9 cellular contexts compared by ENCODE assay signal in genomic region chr6:32972353-32973143, GRCh38. TPM values are rescaled to one million over a fixed set of nuclear protein-coding genes. Genes with fewer than 3 reads are reported as not detected.
DNase-seq lines count a peak whose midpoint lies in the region; ATAC-seq, FAIRE-seq and TF ChIP-seq lines count a peak whose summit lies in the region.
"Had no signal": no experiment of that assay in that cellular context is flagged by ENCODE, and none has a peak within 500 bp of the region (broad histone marks: within the 10 kb centered on the region; RNA-seq: fewer than 3 reads in every experiment).

No MANE protein-coding gene starts in this region.

- WGBS in suprapubic skin = under 1% methylated on average over 43 of the region's 70 CpGs

- TF ChIP-seq POLR2A in suprapubic skin (IDR thresholded peaks at IDR 0.05) = no peak

- intact Hi-C loops in mucosa of descending colon (cut with DNase I, micrococcal nuclease) = no loop called here

- H3K4me3 ChIP-seq in mucosa of descending colon (peak overlapping the region; percentile 86), suprapubic skin (peak overlapping the region; percentile 69)

- H3K27me3 ChIP-seq in suprapubic skin = no peaks in the 10 kb centered on the region

- H3K4me1 ChIP-seq in mucosa of descending colon (ENCODE audit: low read depth) = peaks cover 30% of the 10 kb centered on the region
- peaks cover 36% of the 10 kb centered on the region for H3K4me1 ChIP-seq in suprapubic skin

- FAIRE-seq in GM19239 (lab: Jason Lieb, UNC) = no peak

- peak; percentile 0 for ATAC-seq in HG03520 (IDR thresholded peaks at IDR 0.05; ENCODE audit: unreplicated experiment)
- peak; percentile 1 for ATAC-seq in mucosa of descending colon

- TF ChIP-seq CTCF in VCaP (conservative IDR thresholded peaks at IDR 0.05) = no peak
- no peak for TF ChIP-seq CTCF in mucosa of descending colon (IDR thresholded peaks at IDR 0.05)
- TF ChIP-seq CTCF in suprapubic skin (IDR thresholded peaks at IDR 0.05) = no peak

- H3K9me3 ChIP-seq in mucosa of descending colon (no peaks in the 10 kb centered on the region), suprapubic skin (no peaks in the 10 kb centered on the region)

- H3K36me3 ChIP-seq in mucosa of descending colon (ENCODE audit: low read depth) (peaks cover 16% of the 10 kb centered on the region), suprapubic skin (peaks cover 40% of the 10 kb centered on the region)

- no peak for TF ChIP-seq EP300 in suprapubic skin (IDR thresholded peaks at IDR 0.05)

- H3K27ac ChIP-seq in VCaP = peak overlapping the region; percentile 100
- peak overlapping the region; percentile 97 for H3K27ac ChIP-seq in suprapubic skin

- DNase-seq in DMS 273 (lab: John Stamatoyannopoulos, UW; ENCODE audit: unreplicated experiment) = peak; percentile 85
- peak; percentile 59 for DNase-seq in ecto neural progenitor cell (ENCODE audit: low spot score)
- DNase-seq in mucosa of descending colon = peak in 1 of 3 donors; percentile 79
- DNase-seq in suprapubic skin (ENCODE audit: low spot score in 2 of 2) = peak in 1 of 2 donors; percentile 76
- DNase-seq in HK-2 (ENCODE audit: unreplicated experiment) = no peak
- no peak for DNase-seq in GM19239 (ENCODE audit: insufficient read length, low spot score)

RNA-seq across cellular contexts. Expression of gene BRD2, which starts 4.2 kb away (rescaled TPM):
- total RNA-seq in mucosa of descending colon (100 to 1,000 TPM; 133 to 195 (median 168) TPM), suprapubic skin (100 to 1,000 TPM; 145 to 246 (median 197) TPM)

RNA-seq across cellular contexts. Expression of gene HLA-DMA, which starts 19.7 kb away (rescaled TPM):
- total RNA-seq in mucosa of descending colon (10 to 100 TPM; 12.4 to 48.5 (median 27.7) TPM), suprapubic skin (10 to 100 TPM; 18.3 to 57.0 (median 24.2) TPM)

RNA-seq across cellular contexts. Expression of gene HLA-DMB, which starts 31.7 kb away (rescaled TPM):
- total RNA-seq in mucosa of descending colon = 10 to 100 TPM; 10.8 to 27.1 (median 22.8) TPM
- total RNA-seq in suprapubic skin = 10 to 100 TPM; 15.0 to 30.2 (median 18.1) TPM

RNA-seq across cellular contexts. Expression of gene HLA-DOA, which starts 36.8 kb away (rescaled TPM):
- total RNA-seq in mucosa of descending colon (1 to 10 TPM; 1.8 to 4.0 (median 3.2) TPM), suprapubic skin (10 to 100 TPM in 1 of 4 donors, 1 to 10 TPM in 3; 6.8 to 14.3 (median 8.0) TPM)
- total RNA-seq: RPMI7951 had no signal

Comparison
In these comparisons a context has a peak if more than half of its experiments do, and no peak if none do; other contexts are left out.
1. DNase-seq: peak in DMS 273 (single experiment) and ecto neural progenitor cell (single experiment); none in HK-2 (single experiment) and GM19239 (single experiment).